ENCODE assay signal across 12 cellular contexts in the genomic region with DNA sequence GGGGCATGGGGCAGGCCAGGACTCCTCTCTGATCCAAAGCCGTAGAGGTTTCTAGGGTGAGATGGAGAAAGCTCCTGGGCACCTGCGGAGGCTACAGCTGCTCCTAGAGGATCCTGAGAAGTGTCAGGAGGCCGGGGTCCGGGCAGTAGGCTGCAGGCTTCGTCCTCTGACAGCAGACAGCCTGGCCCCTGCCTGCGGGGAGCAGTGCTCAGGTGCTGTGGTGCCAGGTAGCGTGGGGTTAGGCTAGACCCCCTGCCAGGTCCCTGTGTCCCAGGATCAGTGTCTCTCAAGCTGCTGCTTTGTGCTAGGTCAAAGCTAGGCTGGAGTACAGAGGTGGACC. TPM values are rescaled to one million over a fixed set of nuclear protein-coding genes. Genes with fewer than 3 reads are reported as not detected.
DNase-seq lines count a peak whose midpoint lies in the region; ATAC-seq, FAIRE-seq and TF ChIP-seq lines count a peak whose summit lies in the region.
"Had no signal": no experiment of that assay in that cellular context is flagged by ENCODE, and none has a peak within 500 bp of the region (broad histone marks: within the 10 kb centered on the region; RNA-seq: fewer than 3 reads in every experiment).

No MANE protein-coding gene starts in this region.

- WGBS in body of pancreas, 2 donors: 42 to 75% methylated on average over 5 to 7 of the region's 7 CpGs
- 94 to 100% methylated on average over 5 to 7 of the region's 7 CpGs for WGBS in mesodermal cell (ENCODE audit: insufficient coverage in 2 of 2), 2 experiments
- 71 to 87% (median 86%) methylated on average over 7 of the region's 7 CpGs for WGBS in small intestine, 3 donors

- TF ChIP-seq CTCF in AG04450 (IDR thresholded peaks at IDR 0.05; ENCODE audit: low read depth, low read length) (no peak), body of pancreas (IDR thresholded peaks at IDR 0.05) (no peak)

- no peak overlapping the region for H3K9ac ChIP-seq in HUES6 (ENCODE audit: low read length)

- POLR2A ChIA-PET in AG04450 (lab: Yijun Ruan, JAX): interaction anchor here (1.1 to 1.4 kb wide), 2 partner anchors 8 to 190 kb away, joined by 3 to 8 read pairs; a partner anchor contains a TSS

- no peak for FAIRE-seq in RCC 7860 (lab: Jason Lieb, UNC)
- no peak for FAIRE-seq in small intestine (lab: Jason Lieb, UNC)
- FAIRE-seq: frontal cortex, G401.6 had no signal

- H3K4me3 ChIP-seq in AG04450 (ENCODE audit: low read depth, low read length): peak overlapping the region; percentile 77
- peak overlapping the region; percentile 99 for H3K4me3 ChIP-seq in HUES6 (ENCODE audit: low read depth, low read length)
- no peak overlapping the region for H3K4me3 ChIP-seq in body of pancreas
- peak overlapping the region; percentile 88 for H3K4me3 ChIP-seq in mesodermal cell (ENCODE audit: extremely low read depth, insufficient read depth, low read length, poor library complexity, severe bottlenecking)
- peak overlapping the region in 1 of 2 donors; percentile 93 for H3K4me3 ChIP-seq in small intestine (ENCODE audit: low read depth in 1 of 2, low read length in 2 of 2)

- no peak for TF ChIP-seq POLR2A in body of pancreas (IDR thresholded peaks at IDR 0.05)

- intact Hi-C loops in body of pancreas (cut with DNase I): no loop called here

- H3K4me1 ChIP-seq in HUES6 (ENCODE audit: control insufficient read depth, insufficient read depth, low read length) (peaks cover 15% of the 10 kb centered on the region), body of pancreas (peaks cover 49% of the 10 kb centered on the region), mesodermal cell (ENCODE audit: control insufficient read depth, insufficient read depth, low read length, poor library complexity, severe bottlenecking) (peaks cover 8% of the 10 kb centered on the region), small intestine (ENCODE audit: control insufficient read depth in 2 of 2, insufficient read depth in 1 of 2, low read depth in 1 of 2, low read length in 1 of 2) (peaks cover 0 to 7% of the 10 kb centered on the region in 2 donors)

- H3K36me3 ChIP-seq in HUES6 (ENCODE audit: control insufficient read depth, insufficient read depth, low read length) (peaks cover 45% of the 10 kb centered on the region), body of pancreas (replicated peaks in 1 of 2; ENCODE audit: insufficient read depth in 1 of 2, low read depth in 2 of 2) (peaks cover 8 to 9% of the 10 kb centered on the region in 2 donors), mesodermal cell (ENCODE audit: control insufficient read depth, insufficient read depth, low read length) (peaks cover 42% of the 10 kb centered on the region), small intestine (ENCODE audit: control insufficient read depth in 2 of 2, insufficient read depth in 2 of 2, low read length in 2 of 2) (peaks cover 4 to 5% of the 10 kb centered on the region in 2 donors)

- DNase-seq in AG04450 (ENCODE audit: low read depth, low spot score) (no peak), body of pancreas (no peak), RCC 7860 (ENCODE audit: low spot score) (no peak), small intestine (no peak), activated gamma-delta T cell (lab: John Stamatoyannopoulos, UW) (no peak), superior temporal gyrus (ENCODE audit: extremely low spot score) (no peak)
- DNase-seq: activated CD4-positive, alpha-beta T cell treated with anti-CD3 and anti-CD28 coated beads, Interleukin-2, amount 50 U/mL, for 1 hour; HCEC 1CT had no signal

- no peak overlapping the region for H3K27ac ChIP-seq in AG04450 (ENCODE audit: low read depth, low read length)
- no peak overlapping the region for H3K27ac ChIP-seq in HUES6 (ENCODE audit: low read depth, low read length)
- H3K27ac ChIP-seq in body of pancreas: peak overlapping the region in 3 of 4 donors; percentile 81 to 96 (median 96)
- H3K27ac ChIP-seq in mesodermal cell (ENCODE audit: low read depth, low read length, severe bottlenecking): no peak overlapping the region
- H3K27ac ChIP-seq in small intestine (ENCODE audit: low read depth in 1 of 2, low read length in 1 of 2): no peak overlapping the region

- H3K9me3 ChIP-seq in AG04450 (ENCODE audit: control insufficient read depth, insufficient read depth, low read length) (peaks cover 6% of the 10 kb centered on the region; the same call in 1 of the 2 replicates), HUES6 (ENCODE audit: control insufficient read depth, insufficient read depth, low read depth, low read length) (no peaks in the 10 kb centered on the region), body of pancreas (no peaks in the 10 kb centered on the region), mesodermal cell (ENCODE audit: control insufficient read depth, low read length) (no peaks in the 10 kb centered on the region), small intestine (ENCODE audit: control insufficient read depth, low read depth) (no peaks in the 10 kb centered on the region)

- H3K27me3 ChIP-seq in AG04450 (ENCODE audit: control insufficient read depth, insufficient read depth, low read length) (no peaks in the 10 kb centered on the region), HUES6 (ENCODE audit: control insufficient read depth, insufficient read depth, low read length) (no peaks in the 10 kb centered on the region), body of pancreas (no peaks in the 10 kb centered on the region), small intestine (ENCODE audit: control insufficient read depth in 2 of 2, insufficient read depth in 2 of 2, low read length in 2 of 2) (no peaks in the 10 kb centered on the region)

- CTCF ChIA-PET in AG04450 (lab: Charles Lee): interaction anchor here (0.9 to 1.2 kb wide), 2 partner anchors 8 to 49 kb away, joined by 6 to 9 read pairs; a partner anchor contains a TSS

- no peak for ATAC-seq in body of pancreas

RNA-seq across cellular contexts. Expression of a gene that starts 1.5 kb away (rescaled TPM):
- polyA plus RNA-seq in AG04450 (2011; rRNA removed) (55.8 and 62.2 TPM in 2 replicates), small intestine (100 to 1,000 TPM; 166 to 199 (median 179) TPM)
- 18.3 and 18.8 TPM in 2 replicates for polyA minus RNA-seq in AG04450 (2011; rRNA and poly(A)+ RNA removed)
- 10 to 100 TPM; 51.4 to 99.6 TPM for total RNA-seq in body of pancreas
- polyA plus RNA-seq in mesodermal cell (2013, experiment 1 of 2): 82.9 TPM
- 68.0 TPM for polyA plus RNA-seq in mesodermal cell (2013, experiment 2 of 2)

RNA-seq across cellular contexts. Expression of a gene that starts 1.8 kb away (rescaled TPM):
- polyA plus RNA-seq in AG04450 (2011; rRNA removed): 2.4 and 3.1 TPM in 2 replicates
- 2.4 and 2.5 TPM in 2 replicates for polyA minus RNA-seq in AG04450 (2011; rRNA and poly(A)+ RNA removed)
- total RNA-seq in body of pancreas: 10 to 100 TPM; 13.5 to 33.3 TPM
- 3.6 TPM for polyA plus RNA-seq in mesodermal cell (2013, experiment 1 of 2)
- polyA plus RNA-seq in mesodermal cell (2013, experiment 2 of 2): 2.8 TPM
- polyA plus RNA-seq in small intestine: 10 to 100 TPM in 1 of 3 donors, 1 to 10 TPM in 2; 6.8 to 16.1 (median 9.0) TPM

RNA-seq across cellular contexts. Expression of a gene that starts 3.1 kb away (rescaled TPM):
- 15.6 and 25.5 TPM in 2 replicates for polyA plus RNA-seq in AG04450 (2011; rRNA removed)
- polyA minus RNA-seq in AG04450 (2011; rRNA and poly(A)+ RNA removed): 2.0 and 2.1 TPM in 2 replicates
- 100 to 1,000 TPM in 1 of 2 donors, 10 to 100 TPM in 1; 62.8 to 113 TPM for total RNA-seq in body of pancreas
- 28.4 TPM for polyA plus RNA-seq in mesodermal cell (2013, experiment 1 of 2)
- 25.1 TPM for polyA plus RNA-seq in mesodermal cell (2013, experiment 2 of 2)
- 100 to 1,000 TPM in 2 of 3 donors, 10 to 100 TPM in 1; 94.9 to 293 (median 212) TPM for polyA plus RNA-seq in small intestine

RNA-seq across cellular contexts. Expression of a gene that starts 7.9 kb away (rescaled TPM):
- polyA plus RNA-seq in AG04450 (2011; rRNA removed) (11.0 and 13.3 TPM in 2 replicates), small intestine (100 to 1,000 TPM in 2 of 3 donors, 10 to 100 TPM in 1; 47.5 to 197 (median 147) TPM)
- 8.1 and 8.4 TPM in 2 replicates for polyA minus RNA-seq in AG04450 (2011; rRNA and poly(A)+ RNA removed)
- 10 to 100 TPM; 95.9 to 97.8 TPM for total RNA-seq in body of pancreas
- polyA plus RNA-seq in mesodermal cell (2013, experiment 1 of 2): 63.6 TPM
- polyA plus RNA-seq in mesodermal cell (2013, experiment 2 of 2): 51.4 TPM

RNA-seq across cellular contexts. Expression of a gene that starts 8.3 kb away (rescaled TPM):
- polyA plus RNA-seq in AG04450 (2011; rRNA removed) (20.0 and 29.2 TPM in 2 replicates), small intestine (10 to 100 TPM; 60.4 to 70.7 (median 63.2) TPM)
- 6.0 and 6.4 TPM in 2 replicates for polyA minus RNA-seq in AG04450 (2011; rRNA and poly(A)+ RNA removed)
- total RNA-seq in body of pancreas: 10 to 100 TPM; 61.0 to 72.6 TPM
- polyA plus RNA-seq in mesodermal cell (2013, experiment 1 of 2): 60.9 TPM
- 51.7 TPM for polyA plus RNA-seq in mesodermal cell (2013, experiment 2 of 2)

Comparison
In these comparisons a context has a peak if more than half of its experiments do, and no peak if none do; other contexts are left out.
1. H3K27ac ChIP-seq: peak in body of pancreas (3 of 4); none in AG04450 (single experiment), HUES6 (single experiment), mesodermal cell (single experiment) and small intestine (0 of 2).
2. H3K4me3 ChIP-seq: peak in AG04450 (single experiment), HUES6 (single experiment) and mesodermal cell (single experiment); none in body of pancreas (0 of 2).